34 cellular contexts compared by ENCODE assay signal in genomic region chr14:99057684-99058083, GRCh38.
"Had no signal": no experiment of that assay in that cellular context is flagged by ENCODE, and none has a peak within 500 bp of the region (broad histone marks: within the 10 kb centered on the region; RNA-seq: fewer than 3 reads in every experiment).

No MANE protein-coding gene starts in this region.

- H3K27ac ChIP-seq: adrenal gland, body of pancreas, brain microvascular endothelial cell, breast epithelium, VCaP had no signal

- H3K4me1 ChIP-seq: adrenal gland, body of pancreas, breast epithelium had no signal

- DNase-seq: activated B cell treated with CpG ODN at 0.5 μM for 24 hours; activated CD4-positive, alpha-beta memory T cell treated with anti-CD3 and anti-CD28 coated beads for 36 hours; activated CD4-positive, alpha-beta T cell treated with anti-CD3 and anti-CD28 coated beads for 4 hours; activated CD4-positive, alpha-beta T cell treated with anti-CD3 and anti-CD28 coated beads, Interleukin-2, amount 10 ng/mL, durations not matched to agents 24 days and 14 days; activated CD4-positive, alpha-beta T cell treated with anti-CD3 and anti-CD28 coated beads, Interleukin-2, amount 50 U/mL, for 1 hour; activated CD4-positive, alpha-beta T cell treated with anti-CD3 and anti-CD28 coated beads, Interleukin-2, amount 50 U/mL, for 4 hours; activated CD4-positive, CD25-positive, alpha-beta regulatory T cell treated with anti-CD3 and anti-CD28 coated beads, Interleukin-2, amount 50 U/mL, for 72 hours; activated CD8-positive, alpha-beta memory T cell treated with anti-CD3 and anti-CD28 coated beads, Interleukin-2, amount 50 U/mL, for 4 hours; activated CD8-positive, alpha-beta T cell treated with anti-CD3 and anti-CD28 coated beads for 36 hours; activated effector memory CD4-positive, alpha-beta T cell treated with anti-CD3 and anti-CD28 coated beads, Interleukin-2, amount 50 U/mL, for 16 hours; activated gamma-delta T cell treated with Interleukin-2 at 50 U/mL for 16 hours; activated naive CD4-positive, alpha-beta T cell; activated naive CD4-positive, alpha-beta T cell treated with anti-CD3 and anti-CD28 coated beads for 36 hours; activated naive CD4-positive, alpha-beta T cell treated with anti-CD3 and anti-CD28 coated beads, Interleukin-2, amount 50 U/mL, for 16 hours; activated naive CD8-positive, alpha-beta T cell treated with anti-CD3 and anti-CD28 coated beads for 36 hours; activated T-cell treated with anti-CD3 and anti-CD28 coated beads, Interleukin-2, amount 50 U/mL, for 4 hours; activated T-cell treated with anti-CD3 and anti-CD28 coated beads, Interleukin-2, amount 50 U/mL, for 72 hours; adrenal gland; amniotic stem cell; aorta; body of pancreas; brain microvascular endothelial cell; caudate nucleus; cerebellar nuclear complex; SW 1271; T-helper 1 cell; T-helper 2 cell; T-helper 9 cell had no signal

- H3K9me3 ChIP-seq: adrenal gland, body of pancreas had no signal

- H3K4me3 ChIP-seq: adrenal gland, body of pancreas, breast epithelium had no signal

- H3K27me3 ChIP-seq: adrenal gland, body of pancreas, brain microvascular endothelial cell, breast epithelium had no signal

- H3K36me3 ChIP-seq: adrenal gland, brain microvascular endothelial cell, breast epithelium had no signal

- FAIRE-seq: astrocyte, TTC549 had no signal

- ATAC-seq: activated CD8-positive, alpha-beta T cell treated with anti-CD3 and anti-CD28 coated beads for 36 hours; activated naive CD4-positive, alpha-beta T cell treated with anti-CD3 and anti-CD28 coated beads, Interleukin-2, amount 50 U/mL, for 72 hours; activated T-cell treated with anti-CD3 and anti-CD28 coated beads, Interleukin-2, amount 50 U/mL, for 4 hours; activated T-cell treated with anti-CD3 and anti-CD28 coated beads, Interleukin-2, amount 50 U/mL, for 72 hours; activated T-helper 17 cell treated with anti-CD3 and anti-CD28 coated beads, Interleukin-2, amount 50 U/mL, for 72 hours; body of pancreas had no signal
